ENCODE assay signal across 10 cellular contexts in the genomic region with DNA sequence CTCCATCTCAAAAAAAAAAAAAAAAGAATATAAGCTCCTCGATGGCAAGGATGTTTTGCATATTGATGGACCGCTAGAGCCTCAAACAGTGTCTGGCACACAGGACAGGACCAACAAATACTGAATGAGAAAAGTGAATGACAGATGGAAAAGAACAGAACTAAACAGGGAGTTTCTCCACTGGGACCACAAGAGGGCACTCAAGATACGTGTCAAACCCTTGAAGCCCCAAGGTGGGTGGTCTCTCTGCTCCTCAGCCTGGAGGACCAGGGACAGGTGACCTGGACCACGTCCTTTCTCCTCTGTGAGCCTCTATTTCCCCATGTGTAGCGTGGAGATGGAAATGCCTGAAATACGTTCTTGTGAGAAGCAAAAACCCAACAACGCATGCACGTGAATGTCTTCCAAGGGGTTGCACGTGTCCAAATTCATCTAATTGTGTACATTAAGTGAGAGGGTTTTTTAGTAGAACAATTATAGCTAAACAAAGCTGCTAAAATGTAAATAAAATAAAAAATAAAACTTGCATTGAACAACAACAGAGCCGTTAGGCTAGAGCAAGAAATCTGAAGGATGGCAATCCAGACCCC. TPM values are rescaled to one million over a fixed set of nuclear protein-coding genes. Genes with fewer than 3 reads are reported as not detected.
A peak's percentile ranks its signal among the peaks of the same experiment; 100 is the strongest.
DNase-seq lines count a peak whose midpoint lies in the region; ATAC-seq and TF ChIP-seq lines count a peak whose summit lies in the region.
"Had no signal": no experiment of that assay in that cellular context is flagged by ENCODE, and none has a peak within 500 bp of the region (broad histone marks: within the 10 kb centered on the region; RNA-seq: fewer than 3 reads in every experiment).

No MANE protein-coding gene starts in this region.

- H3K4me3 ChIP-seq in mucosa of descending colon: no peak overlapping the region
- H3K4me3 ChIP-seq: SJSA1 had no signal

- POLR2A ChIA-PET in CD4-positive, alpha-beta T cell (lab: Charles Lee): no interaction called here

- peaks cover 11% of the 10 kb centered on the region for H3K4me1 ChIP-seq in mucosa of descending colon (ENCODE audit: low read depth)

- no peaks in the 10 kb centered on the region for H3K9me3 Mint-ChIP-seq in CD4-positive, alpha-beta T cell
- no peaks in the 10 kb centered on the region for H3K9me3 Mint-ChIP-seq in chondrocyte (ENCODE audit: low read depth)

- in situ Hi-C loops in GM13977 (cut with MboI; ENCODE audit: low pct_unique_long_range_greater_than_20kb, low sequenced_read_pairs, unreplicated experiment): loop anchor here (25.0 kb wide), 1 partner anchor 434 kb away; the partner anchor contains the start of gene NCR1

- no peaks in the 10 kb centered on the region for H3K9me3 ChIP-seq in CD4-positive, alpha-beta T cell (ENCODE audit: control insufficient read depth, low read length)
- no peaks in the 10 kb centered on the region for H3K9me3 ChIP-seq in mucosa of descending colon
- H3K9me3 ChIP-seq: SJSA1 had no signal

- CTCF ChIA-PET in CD4-positive, alpha-beta T cell (lab: Charles Lee): no interaction called here

- peak; percentile 66 for TF ChIP-seq CTCF in CD4-positive, alpha-beta T cell (IDR thresholded peaks at IDR 0.05)
- TF ChIP-seq CTCF in GM13977 (IDR thresholded peaks at IDR 0.05; ENCODE audit: extremely low read depth, insufficient read depth, missing control alignments) (peak; percentile 72), chondrocyte (IDR thresholded peaks at IDR 0.05) (peak; percentile 83), mucosa of descending colon (IDR thresholded peaks at IDR 0.05) (peak; percentile 34)

- H3K27ac Mint-ChIP-seq in CD4-positive, alpha-beta T cell: no peak overlapping the region
- H3K27ac Mint-ChIP-seq in chondrocyte (ENCODE audit: unreplicated experiment): no peak overlapping the region

- peak; percentile 44 for ATAC-seq in CD4-positive, alpha-beta T cell (ENCODE audit: poor library complexity)
- ATAC-seq in mucosa of descending colon: peak; percentile 57
- ATAC-seq in GM21526 (IDR thresholded peaks at IDR 0.05; ENCODE audit: low FRiP score, unreplicated experiment): no peak

- intact Hi-C loops in CD4-positive, alpha-beta T cell (cut with DNase I, micrococcal nuclease): loop anchor here (1.0 kb wide), 2 partner anchors 197 to 198 kb away; no protein-coding TSS in a partner anchor
- intact Hi-C loops in mucosa of descending colon (cut with DNase I, micrococcal nuclease): no loop called here

- DNase-seq in CD4-positive, alpha-beta T cell: no peak
- DNase-seq in GM13977 (ENCODE audit: low spot score): peak; percentile 62
- peak; percentile 68 for DNase-seq in NCI-H748 (lab: John Stamatoyannopoulos, UW; ENCODE audit: unreplicated experiment)
- DNase-seq in chondrocyte (ENCODE audit: low spot score): peak; percentile 36
- no peak for DNase-seq in mucosa of descending colon
- DNase-seq in epidermal melanocyte (ENCODE audit: insufficient read length, low spot score): no peak
- DNase-seq in cerebellar nuclear complex (lab: John Stamatoyannopoulos, UW): no peak

- no peaks in the 10 kb centered on the region for H3K36me3 ChIP-seq in mucosa of descending colon (ENCODE audit: low read depth)
- H3K36me3 ChIP-seq: SJSA1 had no signal

- H3K4me1 Mint-ChIP-seq in CD4-positive, alpha-beta T cell (ENCODE audit: low read depth): peaks cover 5% of the 10 kb centered on the region
- peaks cover 12% of the 10 kb centered on the region for H3K4me1 Mint-ChIP-seq in chondrocyte (ENCODE audit: low read depth)

- H3K27me3 ChIP-seq in CD4-positive, alpha-beta T cell (ENCODE audit: control insufficient read depth, insufficient read depth, low read length): peaks cover 14% of the 10 kb centered on the region
- H3K27me3 ChIP-seq: SJSA1 had no signal

- no peak overlapping the region for H3K27ac ChIP-seq in CD4-positive, alpha-beta T cell (ENCODE audit: low read depth, low read length)
- H3K27ac ChIP-seq: SJSA1 had no signal

- no peaks in the 10 kb centered on the region for H3K36me3 Mint-ChIP-seq in CD4-positive, alpha-beta T cell (ENCODE audit: low read depth)
- no peaks in the 10 kb centered on the region for H3K36me3 Mint-ChIP-seq in chondrocyte (ENCODE audit: low read depth)

- peaks cover 49% of the 10 kb centered on the region for H3K27me3 Mint-ChIP-seq in CD4-positive, alpha-beta T cell
- H3K27me3 Mint-ChIP-seq in chondrocyte (ENCODE audit: low read depth): peaks cover 13% of the 10 kb centered on the region

- no peak overlapping the region for H3K4me3 Mint-ChIP-seq in CD4-positive, alpha-beta T cell
- no peak overlapping the region for H3K4me3 Mint-ChIP-seq in chondrocyte (ENCODE audit: unreplicated experiment)

RNA-seq across cellular contexts. Expression of gene CDC42EP5, which starts 5.7 kb away (rescaled TPM):
- total RNA-seq in CD4-positive, alpha-beta T cell: not detected
- 62.9 to 66.4 TPM (median 66.4 TPM) in 3 replicates for total RNA-seq in chondrocyte
- 100 to 1,000 TPM; 130 to 446 (median 319) TPM for total RNA-seq in mucosa of descending colon
- total RNA-seq: mononuclear cell had no signal

RNA-seq across cellular contexts. Expression of gene LENG9, which starts 15.2 kb away (rescaled TPM):
- total RNA-seq in CD4-positive, alpha-beta T cell: 1 to 10 TPM; 2.8 to 2.9 TPM
- total RNA-seq in chondrocyte (10.2 to 14.8 TPM (median 13.2 TPM) in 3 replicates), mucosa of descending colon (10 to 100 TPM in 2 of 3 donors, 1 to 10 TPM in 1; 9.2 to 21.6 (median 20.9) TPM)

RNA-seq across cellular contexts. Expression of gene LAIR2, which starts 23.9 kb away (rescaled TPM):
- total RNA-seq in CD4-positive, alpha-beta T cell: 1 to 10 TPM in 1 of 2 experiments, not detected in 1; 1.2 TPM
- total RNA-seq in chondrocyte (not detected in 3 replicates), mucosa of descending colon (not detected)
- total RNA-seq: SJSA1 had no signal

RNA-seq across cellular contexts. Expression of gene LENG8, which starts 29.8 kb away (rescaled TPM):
- total RNA-seq in CD4-positive, alpha-beta T cell: 100 to 1,000 TPM; 610 to 639 TPM
- total RNA-seq in chondrocyte (110 to 166 TPM (median 116 TPM) in 3 replicates), mucosa of descending colon (100 to 1,000 TPM; 157 to 214 (median 199) TPM)

Comparison
In these comparisons a context has a peak if more than half of its experiments do, and no peak if none do; other contexts are left out.
1. DNase-seq: peak in GM13977 (single experiment), NCI-H748 (single experiment) and chondrocyte (single experiment); none in CD4-positive, alpha-beta T cell (0 of 10), mucosa of descending colon (0 of 3), epidermal melanocyte (single experiment) and cerebellar nuclear complex (0 of 2).
2. RNA of gene CDC42EP5, which starts 5.7 kb away (total RNA-seq): 130 to 446 TPM in mucosa of descending colon and 62.9 to 66.4 TPM in chondrocyte; not detected in CD4-positive, alpha-beta T cell; every median in the first group is over 10 times any median in the second.
3. intact Hi-C loops: an anchor here in CD4-positive, alpha-beta T cell (1.0 kb wide); none called in mucosa of descending colon.
4. Peak in every context shown above with its lines, with median percentiles within 50 percentile points of each other: CTCF ChIP-seq.